ENCODE assay signal across 1 cellular context in genomic region chr21:15729674-15730483, GRCh38.
TF ChIP-seq lines count a peak whose summit lies in the region.

Gene USP25 (plus strand): TSS chr21:15729982. CDS start chr21:15730394, 412 bp downstream.

TF ChIP-seq in HEK293, 187 proteins besides CTCF, POLR2A, EP300 and RAD21 (continued from another document):
- TF ChIP-seq, protein P1, sequence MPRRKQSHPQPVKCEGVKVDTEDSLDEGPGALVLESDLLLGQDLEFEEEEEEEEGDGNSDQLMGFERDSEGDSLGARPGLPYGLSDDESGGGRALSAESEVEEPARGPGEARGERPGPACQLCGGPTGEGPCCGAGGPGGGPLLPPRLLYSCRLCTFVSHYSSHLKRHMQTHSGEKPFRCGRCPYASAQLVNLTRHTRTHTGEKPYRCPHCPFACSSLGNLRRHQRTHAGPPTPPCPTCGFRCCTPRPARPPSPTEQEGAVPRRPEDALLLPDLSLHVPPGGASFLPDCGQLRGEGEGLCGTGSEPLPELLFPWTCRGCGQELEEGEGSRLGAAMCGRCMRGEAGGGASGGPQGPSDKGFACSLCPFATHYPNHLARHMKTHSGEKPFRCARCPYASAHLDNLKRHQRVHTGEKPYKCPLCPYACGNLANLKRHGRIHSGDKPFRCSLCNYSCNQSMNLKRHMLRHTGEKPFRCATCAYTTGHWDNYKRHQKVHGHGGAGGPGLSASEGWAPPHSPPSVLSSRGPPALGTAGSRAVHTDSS (tag by site-specific recombination; IDR thresholded peaks at IDR 0.05), result no peak
- no peak for TF ChIP-seq RBAK (tag by site-specific recombination; IDR thresholded peaks at IDR 0.05)
- TF ChIP-seq, protein P2, sequence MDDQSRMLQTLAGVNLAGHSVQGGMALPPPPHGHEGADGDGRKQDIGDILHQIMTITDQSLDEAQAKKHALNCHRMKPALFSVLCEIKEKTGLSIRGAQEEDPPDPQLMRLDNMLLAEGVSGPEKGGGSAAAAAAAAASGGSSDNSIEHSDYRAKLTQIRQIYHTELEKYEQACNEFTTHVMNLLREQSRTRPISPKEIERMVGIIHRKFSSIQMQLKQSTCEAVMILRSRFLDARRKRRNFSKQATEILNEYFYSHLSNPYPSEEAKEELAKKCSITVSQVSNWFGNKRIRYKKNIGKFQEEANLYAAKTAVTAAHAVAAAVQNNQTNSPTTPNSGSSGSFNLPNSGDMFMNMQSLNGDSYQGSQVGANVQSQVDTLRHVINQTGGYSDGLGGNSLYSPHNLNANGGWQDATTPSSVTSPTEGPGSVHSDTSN (CRISPR knock-in tag; IDR thresholded peaks at IDR 0.05), result no peak
- TF ChIP-seq ZNF585B (tag by site-specific recombination; IDR thresholded peaks at IDR 0.05), result no peak
- 0 out of 2 replicates have a peak, but pooled peaks have one; percentile 12 for TF ChIP-seq KLF8 (tag by site-specific recombination; IDR thresholded peaks at IDR 0.05)
- TF ChIP-seq ZNF202 (tag by site-specific recombination; IDR thresholded peaks at IDR 0.05; ENCODE audit: borderline replicate concordance), result no peak
- no peak for TF ChIP-seq ZNF510 (tag by site-specific recombination; IDR thresholded peaks at IDR 0.05; ENCODE audit: insufficient replicate concordance)
- no peak for TF ChIP-seq ZNF174 (tag by site-specific recombination; IDR thresholded peaks at IDR 0.05)
- no peak for TF ChIP-seq ZNF837 (tag by site-specific recombination; IDR thresholded peaks at IDR 0.05)
- TF ChIP-seq AEBP2 (tag by site-specific recombination; IDR thresholded peaks at IDR 0.05; ENCODE audit: borderline replicate concordance), result no peak
- peak; percentile 25 for TF ChIP-seq ZBTB26 (tag by site-specific recombination; optimal IDR thresholded peaks at IDR 0.05)
- TF ChIP-seq, protein P3, sequence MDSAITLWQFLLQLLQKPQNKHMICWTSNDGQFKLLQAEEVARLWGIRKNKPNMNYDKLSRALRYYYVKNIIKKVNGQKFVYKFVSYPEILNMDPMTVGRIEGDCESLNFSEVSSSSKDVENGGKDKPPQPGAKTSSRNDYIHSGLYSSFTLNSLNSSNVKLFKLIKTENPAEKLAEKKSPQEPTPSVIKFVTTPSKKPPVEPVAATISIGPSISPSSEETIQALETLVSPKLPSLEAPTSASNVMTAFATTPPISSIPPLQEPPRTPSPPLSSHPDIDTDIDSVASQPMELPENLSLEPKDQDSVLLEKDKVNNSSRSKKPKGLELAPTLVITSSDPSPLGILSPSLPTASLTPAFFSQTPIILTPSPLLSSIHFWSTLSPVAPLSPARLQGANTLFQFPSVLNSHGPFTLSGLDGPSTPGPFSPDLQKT (IDR thresholded peaks at IDR 0.05; ENCODE audit: borderline replicate concordance, low read depth, low read length), result no peak
- no peak for TF ChIP-seq ZNF548 (tag by site-specific recombination; IDR thresholded peaks at IDR 0.05)
- no peak for TF ChIP-seq ZNF433 (tag by site-specific recombination; IDR thresholded peaks at IDR 0.05; ENCODE audit: low read depth)
- TF ChIP-seq ZFHX2 (tag by site-specific recombination; conservative IDR thresholded peaks at IDR 0.05), result no peak
- TF ChIP-seq ZNF48 (tag by site-specific recombination; IDR thresholded peaks at IDR 0.05), result no peak
- TF ChIP-seq ZNF660 (tag by site-specific recombination; IDR thresholded peaks at IDR 0.05), result 0 out of 2 replicates have a peak, but pooled peaks have one; percentile 17
- 0 out of 2 replicates have a peak, but pooled peaks have one; percentile 50 for TF ChIP-seq ZNF341 (tag by site-specific recombination; IDR thresholded peaks at IDR 0.05; ENCODE audit: low read depth)
- no peak for TF ChIP-seq SCRT1 (tag by site-specific recombination; IDR thresholded peaks at IDR 0.05; ENCODE audit: borderline replicate concordance)
- peak; percentile 32; the same call in 1 of the 2 replicates for TF ChIP-seq ZSCAN30 (tag by site-specific recombination; IDR thresholded peaks at IDR 0.05)
- TF ChIP-seq, protein P4, sequence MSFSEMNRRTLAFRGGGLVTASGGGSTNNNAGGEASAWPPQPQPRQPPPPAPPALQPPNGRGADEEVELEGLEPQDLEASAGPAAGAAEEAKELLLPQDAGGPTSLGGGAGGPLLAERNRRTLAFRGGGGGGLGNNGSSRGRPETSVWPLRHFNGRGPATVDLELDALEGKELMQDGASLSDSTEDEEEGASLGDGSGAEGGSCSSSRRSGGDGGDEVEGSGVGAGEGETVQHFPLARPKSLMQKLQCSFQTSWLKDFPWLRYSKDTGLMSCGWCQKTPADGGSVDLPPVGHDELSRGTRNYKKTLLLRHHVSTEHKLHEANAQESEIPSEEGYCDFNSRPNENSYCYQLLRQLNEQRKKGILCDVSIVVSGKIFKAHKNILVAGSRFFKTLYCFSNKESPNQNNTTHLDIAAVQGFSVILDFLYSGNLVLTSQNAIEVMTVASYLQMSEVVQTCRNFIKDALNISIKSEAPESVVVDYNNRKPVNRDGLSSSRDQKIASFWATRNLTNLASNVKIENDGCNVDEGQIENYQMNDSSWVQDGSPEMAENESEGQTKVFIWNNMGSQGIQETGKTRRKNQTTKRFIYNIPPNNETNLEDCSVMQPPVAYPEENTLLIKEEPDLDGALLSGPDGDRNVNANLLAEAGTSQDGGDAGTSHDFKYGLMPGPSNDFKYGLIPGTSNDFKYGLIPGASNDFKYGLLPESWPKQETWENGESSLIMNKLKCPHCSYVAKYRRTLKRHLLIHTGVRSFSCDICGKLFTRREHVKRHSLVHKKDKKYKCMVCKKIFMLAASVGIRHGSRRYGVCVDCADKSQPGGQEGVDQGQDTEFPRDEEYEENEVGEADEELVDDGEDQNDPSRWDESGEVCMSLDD (tag by site-specific recombination; IDR thresholded peaks at IDR 0.05), result no peak
- no peak for TF ChIP-seq PRDM1 (tag by site-specific recombination; IDR thresholded peaks at IDR 0.05)
- no peak for TF ChIP-seq ZNF596 (tag by site-specific recombination; IDR thresholded peaks at IDR 0.05)
- TF ChIP-seq, protein P5, sequence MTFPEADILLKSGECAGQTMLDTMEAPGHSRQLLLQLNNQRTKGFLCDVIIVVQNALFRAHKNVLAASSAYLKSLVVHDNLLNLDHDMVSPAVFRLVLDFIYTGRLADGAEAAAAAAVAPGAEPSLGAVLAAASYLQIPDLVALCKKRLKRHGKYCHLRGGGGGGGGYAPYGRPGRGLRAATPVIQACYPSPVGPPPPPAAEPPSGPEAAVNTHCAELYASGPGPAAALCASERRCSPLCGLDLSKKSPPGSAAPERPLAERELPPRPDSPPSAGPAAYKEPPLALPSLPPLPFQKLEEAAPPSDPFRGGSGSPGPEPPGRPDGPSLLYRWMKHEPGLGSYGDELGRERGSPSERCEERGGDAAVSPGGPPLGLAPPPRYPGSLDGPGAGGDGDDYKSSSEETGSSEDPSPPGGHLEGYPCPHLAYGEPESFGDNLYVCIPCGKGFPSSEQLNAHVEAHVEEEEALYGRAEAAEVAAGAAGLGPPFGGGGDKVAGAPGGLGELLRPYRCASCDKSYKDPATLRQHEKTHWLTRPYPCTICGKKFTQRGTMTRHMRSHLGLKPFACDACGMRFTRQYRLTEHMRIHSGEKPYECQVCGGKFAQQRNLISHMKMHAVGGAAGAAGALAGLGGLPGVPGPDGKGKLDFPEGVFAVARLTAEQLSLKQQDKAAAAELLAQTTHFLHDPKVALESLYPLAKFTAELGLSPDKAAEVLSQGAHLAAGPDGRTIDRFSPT (tag by site-specific recombination; IDR thresholded peaks at IDR 0.05), result no peak
- no peak for TF ChIP-seq ZNF394 (tag by site-specific recombination; IDR thresholded peaks at IDR 0.05; ENCODE audit: borderline replicate concordance)
